In the genomic region with DNA sequence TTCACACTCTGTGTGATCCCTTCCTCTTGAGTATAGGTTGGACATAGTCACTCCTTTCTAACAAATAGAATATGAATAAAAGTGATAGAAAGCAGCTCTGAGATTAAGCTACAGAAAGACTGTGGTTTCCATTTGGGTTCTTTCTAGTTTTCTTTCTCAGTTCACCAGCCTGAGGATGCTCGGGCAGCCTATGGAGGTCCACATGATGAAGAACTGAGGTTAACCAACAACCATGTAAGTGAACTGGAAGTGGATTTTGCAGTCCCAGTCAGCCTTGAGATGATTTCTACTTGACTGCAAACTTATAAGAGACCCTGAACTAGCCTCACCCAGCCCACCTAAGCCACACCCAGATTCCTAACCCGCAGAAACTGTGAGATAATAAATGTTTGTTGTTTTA, we compare ENCODE assay signal across 10 cellular contexts. TPM values are rescaled to one million over a fixed set of nuclear protein-coding genes. Genes with fewer than 3 reads are reported as not detected.
"Had no signal": no experiment of that assay in that cellular context is flagged by ENCODE, and none has a peak within 500 bp of the region (broad histone marks: within the 10 kb centered on the region; RNA-seq: fewer than 3 reads in every experiment).

No MANE protein-coding gene starts in this region.

- H3K27ac Mint-ChIP-seq: GM23338 had no signal

- DNase-seq: H7, IMR-90, KG1 had no signal

- H3K4me3 Mint-ChIP-seq: GM23338 had no signal

- H3K9me3 ChIP-seq: HAP-1 had no signal

- FAIRE-seq: H1, HTR-8/SVneo had no signal

- H3K4me2 ChIP-seq: GM23338 had no signal

- H3K9me3 Mint-ChIP-seq: GM23338 had no signal

- H2AFZ ChIP-seq: GM23338 had no signal

- H3K4me3 ChIP-seq: GM23338, HAP-1, K562 had no signal

- H3K36me3 ChIP-seq: HAP-1 had no signal

- ATAC-seq: GM23338, HCT116, K562 had no signal

RNA-seq across cellular contexts. Expression of gene FOXE1, which starts 10.1 kb away (rescaled TPM):
- total RNA-seq: H1, HT-29, K562 had no signal
- polyA plus RNA-seq: GM23338, K562 had no signal
